In genomic region chr15:23869391-23869790, GRCh38 we compare ENCODE assay signal across 1 cellular context.
TF ChIP-seq lines count a peak whose summit lies in the region.

No MANE protein-coding gene starts in this region.

TF ChIP-seq in HepG2, 621 proteins besides CTCF, POLR2A, EP300 and RAD21 (continued from another document and continues in another):
- TF ChIP-seq ZNF646 (CRISPR knock-in tag; IDR thresholded peaks at IDR 0.05) (no peak), ZNF800 (CRISPR knock-in tag; IDR thresholded peaks at IDR 0.05) (peak; percentile 80; the same call in 1 of the 2 replicates), HNF4A (CRISPR knock-in tag; IDR thresholded peaks at IDR 0.05) (no peak), ZNF143 (CRISPR knock-in tag; IDR thresholded peaks at IDR 0.05) (peak; percentile 70), PHF20 (CRISPR knock-in tag; IDR thresholded peaks at IDR 0.05) (0 out of 2 replicates have a peak, but pooled peaks have one; percentile 25), CBX1 (IDR thresholded peaks at IDR 0.05; ENCODE audit: low read depth) (peak; percentile 45), POGZ (CRISPR knock-in tag; IDR thresholded peaks at IDR 0.05) (peak; percentile 70), FOXJ3 (CRISPR knock-in tag; IDR thresholded peaks at IDR 0.05; ENCODE audit: borderline replicate concordance) (no peak), DMTF1 (CRISPR knock-in tag; IDR thresholded peaks at IDR 0.05) (no peak), KAT8 (CRISPR knock-in tag; IDR thresholded peaks at IDR 0.05) (0 out of 2 replicates have a peak, but pooled peaks have one; percentile 38), ARID5B (CRISPR knock-in tag; IDR thresholded peaks at IDR 0.05) (peak; percentile 60), HOXA3 (CRISPR knock-in tag; IDR thresholded peaks at IDR 0.05) (peak; percentile 36; the same call in 1 of the 2 replicates), YEATS2 (CRISPR knock-in tag; IDR thresholded peaks at IDR 0.05; ENCODE audit: borderline replicate concordance) (peak; percentile 28; the same call in 1 of the 2 replicates), ZNF18 (CRISPR knock-in tag; IDR thresholded peaks at IDR 0.05; ENCODE audit: insufficient replicate concordance) (no peak), SAP130 (CRISPR knock-in tag; IDR thresholded peaks at IDR 0.05; ENCODE audit: low read depth) (peak; percentile 39), PCBP2 (optimal IDR thresholded peaks at IDR 0.05; ENCODE audit: low read depth, low read length, poor library complexity, severe bottlenecking) (no peak), NR2C2 (CRISPR knock-in tag; IDR thresholded peaks at IDR 0.05; ENCODE audit: borderline replicate concordance) (peak; percentile 52), SP1 (IDR thresholded peaks at IDR 0.05) (no peak), SP1 (CRISPR knock-in tag; IDR thresholded peaks at IDR 0.05) (no peak), HNRNPLL (IDR thresholded peaks at IDR 0.05; ENCODE audit: low read depth, low read length, poor library complexity, severe bottlenecking) (peak; percentile 57), IRX3 (CRISPR knock-in tag; IDR thresholded peaks at IDR 0.05; ENCODE audit: borderline replicate concordance, low read depth) (no peak), MYC (CRISPR knock-in tag; IDR thresholded peaks at IDR 0.05; ENCODE audit: borderline replicate concordance) (peak; percentile 52; the same call in 1 of the 2 replicates), FOXA3 (CRISPR knock-in tag; IDR thresholded peaks at IDR 0.05) (0 out of 2 replicates have a peak, but pooled peaks have one; percentile 8), ZMYM4 (CRISPR knock-in tag; IDR thresholded peaks at IDR 0.05) (peak; percentile 55; the same call in 1 of the 2 replicates), KDM2A (CRISPR knock-in tag; IDR thresholded peaks at IDR 0.05; ENCODE audit: borderline replicate concordance, low read depth) (peak; percentile 51; the same call in 1 of the 2 replicates), TSC22D2 (CRISPR knock-in tag; IDR thresholded peaks at IDR 0.05; ENCODE audit: borderline replicate concordance) (no peak), SALL1 (CRISPR knock-in tag; IDR thresholded peaks at IDR 0.05) (peak; percentile 35; the same call in 1 of the 2 replicates), CBX2 (IDR thresholded peaks at IDR 0.05; ENCODE audit: low read depth, low read length) (no peak), CBX2 (CRISPR knock-in tag; IDR thresholded peaks at IDR 0.05; ENCODE audit: low read depth) (0 out of 2 replicates have a peak, but pooled peaks have one; percentile 66), PAF1 (CRISPR knock-in tag; IDR thresholded peaks at IDR 0.05) (no peak), THAP11 (CRISPR knock-in tag; IDR thresholded peaks at IDR 0.05) (0 out of 2 replicates have a peak, but pooled peaks have one; percentile 14), ZNF441 (CRISPR knock-in tag; IDR thresholded peaks at IDR 0.05; ENCODE audit: borderline replicate concordance) (no peak), SYNCRIP (IDR thresholded peaks at IDR 0.05; ENCODE audit: insufficient read depth, low read depth, low read length) (no peak)
- TF ChIP-seq, protein P1, sequence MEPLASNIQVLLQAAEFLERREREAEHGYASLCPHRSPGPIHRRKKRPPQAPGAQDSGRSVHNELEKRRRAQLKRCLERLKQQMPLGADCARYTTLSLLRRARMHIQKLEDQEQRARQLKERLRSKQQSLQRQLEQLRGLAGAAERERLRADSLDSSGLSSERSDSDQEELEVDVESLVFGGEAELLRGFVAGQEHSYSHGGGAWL (CRISPR knock-in tag; IDR thresholded peaks at IDR 0.05): no peak
- TF ChIP-seq, protein P2, sequence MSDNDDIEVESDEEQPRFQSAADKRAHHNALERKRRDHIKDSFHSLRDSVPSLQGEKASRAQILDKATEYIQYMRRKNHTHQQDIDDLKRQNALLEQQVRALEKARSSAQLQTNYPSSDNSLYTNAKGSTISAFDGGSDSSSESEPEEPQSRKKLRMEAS (IDR thresholded peaks at IDR 0.05): peak; percentile 55; the same call in 1 of the 2 replicates
- TF ChIP-seq, protein P3, sequence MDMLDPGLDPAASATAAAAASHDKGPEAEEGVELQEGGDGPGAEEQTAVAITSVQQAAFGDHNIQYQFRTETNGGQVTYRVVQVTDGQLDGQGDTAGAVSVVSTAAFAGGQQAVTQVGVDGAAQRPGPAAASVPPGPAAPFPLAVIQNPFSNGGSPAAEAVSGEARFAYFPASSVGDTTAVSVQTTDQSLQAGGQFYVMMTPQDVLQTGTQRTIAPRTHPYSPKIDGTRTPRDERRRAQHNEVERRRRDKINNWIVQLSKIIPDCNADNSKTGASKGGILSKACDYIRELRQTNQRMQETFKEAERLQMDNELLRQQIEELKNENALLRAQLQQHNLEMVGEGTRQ (IDR thresholded peaks at IDR 0.05; ENCODE audit: low read depth, low read length): no peak
- TF ChIP-seq, protein P3 (CRISPR knock-in tag; IDR thresholded peaks at IDR 0.05; ENCODE audit: borderline replicate concordance): peak; percentile 66; the same call in 1 of the 2 replicates
- TF ChIP-seq, protein P4, sequence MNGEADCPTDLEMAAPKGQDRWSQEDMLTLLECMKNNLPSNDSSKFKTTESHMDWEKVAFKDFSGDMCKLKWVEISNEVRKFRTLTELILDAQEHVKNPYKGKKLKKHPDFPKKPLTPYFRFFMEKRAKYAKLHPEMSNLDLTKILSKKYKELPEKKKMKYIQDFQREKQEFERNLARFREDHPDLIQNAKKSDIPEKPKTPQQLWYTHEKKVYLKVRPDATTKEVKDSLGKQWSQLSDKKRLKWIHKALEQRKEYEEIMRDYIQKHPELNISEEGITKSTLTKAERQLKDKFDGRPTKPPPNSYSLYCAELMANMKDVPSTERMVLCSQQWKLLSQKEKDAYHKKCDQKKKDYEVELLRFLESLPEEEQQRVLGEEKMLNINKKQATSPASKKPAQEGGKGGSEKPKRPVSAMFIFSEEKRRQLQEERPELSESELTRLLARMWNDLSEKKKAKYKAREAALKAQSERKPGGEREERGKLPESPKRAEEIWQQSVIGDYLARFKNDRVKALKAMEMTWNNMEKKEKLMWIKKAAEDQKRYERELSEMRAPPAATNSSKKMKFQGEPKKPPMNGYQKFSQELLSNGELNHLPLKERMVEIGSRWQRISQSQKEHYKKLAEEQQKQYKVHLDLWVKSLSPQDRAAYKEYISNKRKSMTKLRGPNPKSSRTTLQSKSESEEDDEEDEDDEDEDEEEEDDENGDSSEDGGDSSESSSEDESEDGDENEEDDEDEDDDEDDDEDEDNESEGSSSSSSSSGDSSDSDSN (CRISPR knock-in tag; IDR thresholded peaks at IDR 0.05): peak; percentile 73
